19 cellular contexts compared by ENCODE assay signal in the genomic region with DNA sequence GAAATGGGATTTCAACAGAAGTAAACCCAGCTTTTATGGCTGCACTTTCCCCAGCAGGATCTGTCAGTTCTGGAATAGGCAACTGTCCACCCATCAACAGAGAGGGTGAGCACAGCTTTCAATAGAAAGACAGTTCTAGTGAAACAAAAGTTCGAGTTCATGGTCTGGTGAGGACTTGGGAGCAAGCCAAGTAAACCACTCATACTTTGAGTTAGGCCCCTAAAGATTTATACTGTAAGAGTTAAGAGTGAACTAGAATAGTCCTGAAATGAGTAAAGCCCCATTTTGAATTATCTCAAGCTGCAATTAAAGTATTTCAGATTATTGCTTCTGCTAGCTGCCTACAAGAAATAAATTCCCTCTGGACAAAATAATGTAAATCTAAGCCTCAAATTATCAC.
DNase-seq lines count a peak whose midpoint lies in the region; ATAC-seq and TF ChIP-seq lines count a peak whose summit lies in the region.
"Had no signal": no experiment of that assay in that cellular context is flagged by ENCODE, and none has a peak within 500 bp of the region (broad histone marks: within the 10 kb centered on the region; RNA-seq: fewer than 3 reads in every experiment).

No MANE protein-coding gene starts in this region.

- TF ChIP-seq CTCF in hepatocyte (IDR thresholded peaks at IDR 0.05; ENCODE audit: poor library complexity) (no peak), foreskin keratinocyte (conservative IDR thresholded peaks at IDR 0.05) (no peak), GM23338 (conservative IDR thresholded peaks at IDR 0.05; ENCODE audit: low read depth in 2 of 2) (no peak)

- no peaks in the 10 kb centered on the region for H3K79me2 ChIP-seq in hepatocyte
- H3K79me2 ChIP-seq in GM23338 (replicated peaks; ENCODE audit: insufficient read depth), result no peaks in the 10 kb centered on the region

- no peak overlapping the region for H3K23ac ChIP-seq in neuronal stem cell (ENCODE audit: low read depth, low read length, poor library complexity)

- H3K9ac ChIP-seq in neuronal stem cell (ENCODE audit: low read depth, low read length, poor library complexity), result no peak overlapping the region

- peak; percentile 1 for DNase-seq in EH (ENCODE audit: low read depth)
- peak; percentile 4 for DNase-seq in astrocyte of the hippocampus (ENCODE audit: low read depth, low spot score)
- DNase-seq in glomerular visceral epithelial cell (ENCODE audit: extremely low spot score), result peak; percentile 16
- DNase-seq in hepatocyte (ENCODE audit: low spot score), result no peak
- DNase-seq in foreskin keratinocyte, result no peak
- no peak for DNase-seq in neuronal stem cell (ENCODE audit: low spot score)
- no peak for DNase-seq in GM23338 (ENCODE audit: low spot score)
- DNase-seq: AML-193; Caco-2; CD4-positive, alpha-beta T cell; DMS79 treated with DMSO at 0.1 percent for 48 hours; EL; KG1 had no signal

- H3F3A ChIP-seq in GM23338 (replicated peaks; ENCODE audit: low read depth), result no peaks in the 10 kb centered on the region

- no peak overlapping the region for H4K8ac ChIP-seq in neuronal stem cell (ENCODE audit: low read depth, low read length)

- no peak overlapping the region for H2AK5ac ChIP-seq in neuronal stem cell (ENCODE audit: low read depth, low read length)

- no peaks in the 10 kb centered on the region for H3K9me2 ChIP-seq in hepatocyte (replicated peaks; ENCODE audit: insufficient read depth)
- H3K9me2 ChIP-seq in GM23338 (ENCODE audit: insufficient read depth), result no peaks in the 10 kb centered on the region

- H3K14ac ChIP-seq in neuronal stem cell (ENCODE audit: low read length), result no peak overlapping the region

- H2BK12ac ChIP-seq in neuronal stem cell (ENCODE audit: low read length), result no peak overlapping the region

- no peak overlapping the region for H4K91ac ChIP-seq in neuronal stem cell (ENCODE audit: low read depth, low read length, poor library complexity)

- H3K18ac ChIP-seq in neuronal stem cell (ENCODE audit: low read length), result no peak overlapping the region

- 83% methylated on average over 1 of the region's 1 CpG for WGBS in hepatocyte (ENCODE audit: low lambda C conversion rate, missing lambda C conversion rate)
- WGBS in neuronal stem cell (ENCODE audit: extremely low coverage in 2 of 2, insufficient read length in 2 of 2, insufficient replicate concordance in 1 of 2), 2 donors, result no CpG with 5 or more reads among the region's 1 CpG

- H3K36me3 Mint-ChIP-seq in GM23338 (ENCODE audit: low read depth), result peaks cover 5% of the 10 kb centered on the region; the same call in 1 of the 3 replicates

- H3K9me3 Mint-ChIP-seq in GM23338, result no peaks in the 10 kb centered on the region
- H3K9me3 Mint-ChIP-seq: CD4-positive, alpha-beta T cell had no signal

- H3K27ac ChIP-seq in hepatocyte, result no peak overlapping the region
- H3K27ac ChIP-seq in foreskin keratinocyte, result no peak overlapping the region
- no peak overlapping the region for H3K27ac ChIP-seq in neuronal stem cell (replicated peaks; ENCODE audit: low read length)
- no peak overlapping the region for H3K27ac ChIP-seq in GM23338 (ENCODE audit: low read depth)
- H3K27ac ChIP-seq: 22Rv1, A549, C4-2B had no signal

- no peak overlapping the region for H2BK120ac ChIP-seq in neuronal stem cell (ENCODE audit: low read depth, low read length)

- H3K27me3 ChIP-seq in hepatocyte (no peaks in the 10 kb centered on the region), foreskin keratinocyte (no peaks in the 10 kb centered on the region), neuronal stem cell (ENCODE audit: control insufficient read depth in 3 of 3, insufficient read depth in 3 of 3, low read depth in 1 of 3, low read length in 3 of 3) (no peaks in the 10 kb centered on the region), GM23338 (ENCODE audit: insufficient read depth) (no peaks in the 10 kb centered on the region)

- no peak overlapping the region for H3K27ac Mint-ChIP-seq in GM23338
- H3K27ac Mint-ChIP-seq: CD4-positive, alpha-beta T cell had no signal

- H3K36me3 ChIP-seq in hepatocyte (replicated peaks; ENCODE audit: insufficient read depth, low read depth) (no peaks in the 10 kb centered on the region), neuronal stem cell (replicated peaks in 1 of 2; ENCODE audit: control insufficient read depth in 2 of 2, insufficient read depth in 2 of 2, low read length in 2 of 2) (no peaks in the 10 kb centered on the region), GM23338 (ENCODE audit: insufficient read depth) (no peaks in the 10 kb centered on the region)
- H3K36me3 ChIP-seq: HAP-1 had no signal

- H2AFZ ChIP-seq in hepatocyte (no peak overlapping the region), neuronal stem cell (ENCODE audit: low read length) (no peak overlapping the region), GM23338 (no peak overlapping the region)

- no peaks in the 10 kb centered on the region for H3K27me3 Mint-ChIP-seq in GM23338 (ENCODE audit: insufficient read depth, low read depth, poor library complexity)
- H3K27me3 Mint-ChIP-seq: CD4-positive, alpha-beta T cell had no signal

- H3K4me3 Mint-ChIP-seq in GM23338, result no peak overlapping the region
- H3K4me3 Mint-ChIP-seq: CD4-positive, alpha-beta T cell had no signal

- no peak overlapping the region for H3K4ac ChIP-seq in neuronal stem cell (ENCODE audit: low read length)

- H2BK15ac ChIP-seq in neuronal stem cell (ENCODE audit: low read length), result no peak overlapping the region

- H3K4me2 ChIP-seq in hepatocyte (no peak overlapping the region), neuronal stem cell (ENCODE audit: insufficient read depth, low read length, poor library complexity, severe bottlenecking) (no peak overlapping the region), GM23338 (no peak overlapping the region)
- H3K4me2 ChIP-seq: A549 had no signal

- H3K4me3 ChIP-seq in hepatocyte (no peak overlapping the region), neuronal stem cell (ENCODE audit: low read length in 2 of 2) (no peak overlapping the region), GM23338 (no peak overlapping the region)
- H3K4me3 ChIP-seq: A549, HAP-1 had no signal

- H3K79me1 ChIP-seq in neuronal stem cell (ENCODE audit: low read depth, low read length), result no peaks in the 10 kb centered on the region

- H3K9me3 ChIP-seq in hepatocyte (ENCODE audit: low read depth) (no peaks in the 10 kb centered on the region), neuronal stem cell (replicated peaks in 1 of 2; ENCODE audit: control insufficient read depth in 2 of 2, insufficient read depth in 1 of 2, low read depth in 1 of 2, low read length in 2 of 2) (peaks cover 2 to 9% of the 10 kb centered on the region in 2 donors)
- H3K9me3 ChIP-seq: A549, Caco-2, HAP-1 had no signal

- H2BK5ac ChIP-seq in neuronal stem cell (ENCODE audit: low read length), result no peak overlapping the region

- no peaks in the 10 kb centered on the region for H3K4me1 Mint-ChIP-seq in GM23338

- H4K20me1 ChIP-seq in hepatocyte (ENCODE audit: insufficient read depth, poor library complexity, severe bottlenecking), result no peaks in the 10 kb centered on the region
- H4K20me1 ChIP-seq in GM23338 (replicated peaks; ENCODE audit: insufficient read depth), result no peaks in the 10 kb centered on the region

- peak; percentile 41 for ATAC-seq in HG02623 (IDR thresholded peaks at IDR 0.05; ENCODE audit: unreplicated experiment)
- ATAC-seq in foreskin keratinocyte, result no peak
- ATAC-seq in GM23338, result no peak
- ATAC-seq: A549, HepG2 had no signal

- H3K4me1 ChIP-seq in hepatocyte (ENCODE audit: insufficient read depth) (no peaks in the 10 kb centered on the region), foreskin keratinocyte (no peaks in the 10 kb centered on the region), neuronal stem cell (ENCODE audit: control insufficient read depth in 2 of 2, insufficient read depth in 1 of 2, low read depth in 1 of 2, low read length in 2 of 2) (no peaks in the 10 kb centered on the region), GM23338 (ENCODE audit: insufficient read depth) (no peaks in the 10 kb centered on the region)
- H3K4me1 ChIP-seq: A549, Caco-2 had no signal

Comparison
In these comparisons a context has a peak if more than half of its experiments do, and no peak if none do; other contexts are left out.
1. DNase-seq: peak in EH (single experiment), astrocyte of the hippocampus (single experiment) and glomerular visceral epithelial cell (single experiment); none in hepatocyte (single experiment), foreskin keratinocyte (0 of 2), neuronal stem cell (single experiment) and GM23338 (single experiment).